ENCODE assay signal across 11 cellular contexts in genomic region chr1:179550753-179551682, GRCh38. TPM values are rescaled to one million over a fixed set of nuclear protein-coding genes. Genes with fewer than 3 reads are reported as not detected.
DNase-seq lines count a peak whose midpoint lies in the region; ATAC-seq, FAIRE-seq and TF ChIP-seq lines count a peak whose summit lies in the region.
"Had no signal": no experiment of that assay in that cellular context is flagged by ENCODE, and none has a peak within 500 bp of the region (broad histone marks: within the 10 kb centered on the region; RNA-seq: fewer than 3 reads in every experiment).

No MANE protein-coding gene starts in this region.

- 69 to 74% methylated on average over 7 to 9 of the region's 9 CpGs for WGBS in endodermal cell (ENCODE audit: insufficient coverage in 1 of 2, insufficient read length in 1 of 2), 2 experiments

- no peaks in the 10 kb centered on the region for H3K36me3 ChIP-seq in astrocyte (ENCODE audit: insufficient read depth, low read length)
- H3K36me3 ChIP-seq in endodermal cell (ENCODE audit: control insufficient read depth, insufficient read depth, low read length): no peaks in the 10 kb centered on the region
- no peaks in the 10 kb centered on the region for H3K36me3 ChIP-seq in lower lobe of right lung

- intact Hi-C loops in lower lobe of right lung (cut with DNase I): no loop called here

- TF ChIP-seq CTCF in astrocyte (IDR thresholded peaks at IDR 0.05; ENCODE audit: insufficient read depth, low read depth, low read length) (no peak), endodermal cell (conservative IDR thresholded peaks at IDR 0.05) (no peak), lower lobe of right lung (IDR thresholded peaks at IDR 0.05) (no peak)

- ATAC-seq in GM19025 (IDR thresholded peaks at IDR 0.05; ENCODE audit: low read depth, unreplicated experiment) (peak; percentile 78), lower lobe of right lung (no peak)

- H3K9ac ChIP-seq in astrocyte (ENCODE audit: low read length) (no peak overlapping the region), endodermal cell (ENCODE audit: extremely low read depth, low read length, poor library complexity, severe bottlenecking) (no peak overlapping the region)
- H3K9ac ChIP-seq: KMS-11 had no signal

- H3K27me3 Mint-ChIP-seq in astrocyte (ENCODE audit: low read depth, unreplicated experiment) (peaks cover 6% of the 10 kb centered on the region), endodermal cell (ENCODE audit: insufficient read depth) (no peaks in the 10 kb centered on the region)

- DNase-seq in HTR-8/SVneo (ENCODE audit: insufficient read length, low spot score): peak; percentile 15
- peak; percentile 33 for DNase-seq in astrocyte (ENCODE audit: low read depth)
- DNase-seq in renal cortical epithelial cell (ENCODE audit: low read depth): peak; percentile 43
- DNase-seq in endodermal cell: no peak
- DNase-seq in DMS79 treated with DMSO at 0.1 percent for 48 hours (lab: John Stamatoyannopoulos, UW): no peak
- DNase-seq in NCI-H146 treated with DMSO at 0.1 percent for 48 hours (lab: John Stamatoyannopoulos, UW; ENCODE audit: unreplicated experiment): no peak
- DNase-seq in lower lobe of right lung: no peak
- DNase-seq: caudate nucleus had no signal

- H3K4me2 ChIP-seq in astrocyte (ENCODE audit: low read length): no peak overlapping the region
- H3K4me2 ChIP-seq: KMS-11 had no signal

- H3K9me3 ChIP-seq in astrocyte (ENCODE audit: insufficient read depth, low read depth, low read length) (no peaks in the 10 kb centered on the region), endodermal cell (ENCODE audit: control insufficient read depth, low read length) (no peaks in the 10 kb centered on the region), lower lobe of right lung (no peaks in the 10 kb centered on the region)

- no peaks in the 10 kb centered on the region for H3K27me3 ChIP-seq in astrocyte (ENCODE audit: insufficient read depth, low read length)
- H3K27me3 ChIP-seq in endodermal cell (ENCODE audit: control insufficient read depth, insufficient read depth, low read length, poor library complexity, severe bottlenecking): no peaks in the 10 kb centered on the region
- H3K27me3 ChIP-seq in lower lobe of right lung (ENCODE audit: low read depth): no peaks in the 10 kb centered on the region

- H3K36me3 Mint-ChIP-seq in astrocyte (ENCODE audit: low read depth, unreplicated experiment): peaks cover under 1% of the 10 kb centered on the region
- no peaks in the 10 kb centered on the region for H3K36me3 Mint-ChIP-seq in endodermal cell (ENCODE audit: low read depth)

- no peaks in the 10 kb centered on the region for H4K20me1 ChIP-seq in astrocyte (ENCODE audit: insufficient read depth, low read length)

- H3K9me3 Mint-ChIP-seq in astrocyte (ENCODE audit: unreplicated experiment): no peaks in the 10 kb centered on the region
- no peaks in the 10 kb centered on the region for H3K9me3 Mint-ChIP-seq in endodermal cell

- no peak overlapping the region for H3K27ac ChIP-seq in astrocyte (ENCODE audit: low read depth, low read length)
- H3K27ac ChIP-seq in endodermal cell (ENCODE audit: low read depth, low read length): no peak overlapping the region
- no peak overlapping the region for H3K27ac ChIP-seq in lower lobe of right lung
- H3K27ac ChIP-seq: KMS-11 had no signal

- H3K4me1 ChIP-seq in astrocyte (ENCODE audit: insufficient read depth, low read length) (peaks cover 4% of the 10 kb centered on the region), endodermal cell (ENCODE audit: control insufficient read depth, insufficient read depth, low read length) (no peaks in the 10 kb centered on the region), lower lobe of right lung (no peaks in the 10 kb centered on the region)

- FAIRE-seq in HTR-8/SVneo (lab: Jason Lieb, UNC): no peak
- FAIRE-seq in astrocyte (lab: Jason Lieb, UNC): no peak

- H3K79me2 ChIP-seq in astrocyte (ENCODE audit: insufficient read depth, low read length): no peaks in the 10 kb centered on the region

- no peak overlapping the region for H3K4me3 Mint-ChIP-seq in astrocyte (ENCODE audit: unreplicated experiment)
- no peak overlapping the region for H3K4me3 Mint-ChIP-seq in endodermal cell

- H3K27ac Mint-ChIP-seq in astrocyte (ENCODE audit: unreplicated experiment): peak overlapping the region; percentile 94
- H3K27ac Mint-ChIP-seq in endodermal cell: no peak overlapping the region

- no peak overlapping the region for H3K4me3 ChIP-seq in astrocyte (ENCODE audit: insufficient read depth, low read depth, low read length)
- H3K4me3 ChIP-seq in endodermal cell (ENCODE audit: low read length): no peak overlapping the region
- H3K4me3 ChIP-seq in lower lobe of right lung: no peak overlapping the region

- H2AFZ ChIP-seq in astrocyte (ENCODE audit: low read depth, low read length): no peak overlapping the region

- peaks cover 20% of the 10 kb centered on the region for H3K4me1 Mint-ChIP-seq in astrocyte (ENCODE audit: low read depth, unreplicated experiment)
- H3K4me1 Mint-ChIP-seq in endodermal cell: peaks cover 5% of the 10 kb centered on the region

RNA-seq across cellular contexts. Expression of gene NPHS2, which starts 24.7 kb away (rescaled TPM):
- not detected in 2 replicates for total RNA-seq in astrocyte
- not detected in 2 replicates for total RNA-seq in renal cortical epithelial cell
- not detected for total RNA-seq in endodermal cell
- polyA plus RNA-seq in endodermal cell (2013, experiment 1 of 2): not detected
- polyA plus RNA-seq in endodermal cell (2013, experiment 2 of 2): not detected
- not detected for total RNA-seq in lower lobe of right lung
- total RNA-seq: mononuclear cell had no signal

RNA-seq across cellular contexts. Expression of gene TDRD5, which starts 40.6 kb away (rescaled TPM):
- total RNA-seq in astrocyte (not detected in 2 replicates), renal cortical epithelial cell (0.10 and 0.87 TPM in 2 replicates), endodermal cell (under 1 TPM; 0.18 to 0.64 TPM), lower lobe of right lung (0.15 TPM)
- not detected for polyA plus RNA-seq in endodermal cell (2013, experiment 1 of 2)
- polyA plus RNA-seq in endodermal cell (2013, experiment 2 of 2): not detected

Comparison
In these comparisons a context has a peak if more than half of its experiments do, and no peak if none do; other contexts are left out.
1. DNase-seq: peak in HTR-8/SVneo (single experiment), astrocyte (single experiment) and renal cortical epithelial cell (single experiment); none in endodermal cell (single experiment), DMS79 treated with DMSO at 0.1 percent for 48 hours (single experiment), NCI-H146 treated with DMSO at 0.1 percent for 48 hours (single experiment) and lower lobe of right lung (single experiment).